ENCODE assay signal across 1 cellular context in the genomic region with DNA sequence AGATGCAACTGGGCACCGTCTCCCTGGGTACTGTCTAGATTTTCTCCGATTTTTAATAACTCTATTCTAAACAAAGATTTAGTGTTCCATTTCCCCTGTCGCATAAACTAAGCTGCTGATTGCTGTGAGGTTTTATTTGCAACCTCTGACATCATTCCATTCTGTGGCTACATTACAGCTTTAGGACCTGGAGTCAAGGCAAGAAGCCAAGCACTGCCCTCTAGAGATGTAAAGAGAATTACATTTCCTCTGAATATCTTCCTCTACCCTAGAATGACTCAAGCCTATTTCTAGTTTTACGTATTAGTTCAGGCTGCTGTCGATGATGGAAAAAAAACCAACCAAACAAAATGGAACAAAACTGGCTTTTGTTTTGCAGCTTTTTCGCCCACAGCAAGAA.
TF ChIP-seq lines count a peak whose summit lies in the region.

No MANE protein-coding gene starts in this region.

TF ChIP-seq in HEK293, 187 proteins besides CTCF, POLR2A, EP300 and RAD21 (continued from another document):
- TF ChIP-seq ZNF518A (tag by site-specific recombination; conservative IDR thresholded peaks at IDR 0.05; ENCODE audit: low read depth), result 0 out of 2 replicates have a peak, but pooled peaks have one; percentile 32
- 0 out of 2 replicates have a peak, but pooled peaks have one; percentile 37 for TF ChIP-seq ZSCAN30 (tag by site-specific recombination; IDR thresholded peaks at IDR 0.05)
- no peak for TF ChIP-seq ZNF280D (tag by site-specific recombination; IDR thresholded peaks at IDR 0.05)
- no peak for TF ChIP-seq ZBTB8A (tag by site-specific recombination; IDR thresholded peaks at IDR 0.05)
- 0 out of 2 replicates have a peak, but pooled peaks have one; percentile 15 for TF ChIP-seq ZNF366 (tag by site-specific recombination; conservative IDR thresholded peaks at IDR 0.05)
- TF ChIP-seq ZNF654 (tag by site-specific recombination; IDR thresholded peaks at IDR 0.05; ENCODE audit: low read depth), result peak; percentile 48
- TF ChIP-seq ZBTB48 (tag by site-specific recombination; IDR thresholded peaks at IDR 0.05), result no peak
